ENCODE assay signal across 18 cellular contexts in genomic region chr12:43891856-43892574, GRCh38.
"Had no signal": no experiment of that assay in that cellular context is flagged by ENCODE, and none has a peak within 500 bp of the region (broad histone marks: within the 10 kb centered on the region; RNA-seq: fewer than 3 reads in every experiment).

No MANE protein-coding gene starts in this region.

- H3K4me3 ChIP-seq: ascending aorta, left ventricle myocardium inferior, neural progenitor cell, psoas muscle, thoracic aorta, upper lobe of right lung had no signal

- H3K4me2 ChIP-seq: neural progenitor cell had no signal

- H3K9ac ChIP-seq: neural progenitor cell had no signal

- DNase-seq: activated CD4-positive, alpha-beta T cell treated with anti-CD3 and anti-CD28 coated beads for 36 hours; activated CD4-positive, alpha-beta T cell treated with anti-CD3 and anti-CD28 coated beads, Interleukin-2, amount 50 U/mL, for 48 hours; activated gamma-delta T cell; effector CD4-positive, alpha-beta T cell; foreskin fibroblast; glutamatergic neuron; hypothalamus; kidney; left ventricle myocardium inferior; naive thymus-derived CD4-positive, alpha-beta T cell; psoas muscle; stimulated activated naive B cell treated with anti-CD40 and anti-IgM and Interleukin-4, amounts not matched to agents 10 μg/mL and 1 μg/mL and 100 μg/mL, for 72 hours; upper lobe of right lung had no signal

- H3K27me3 ChIP-seq: ascending aorta, neural progenitor cell, upper lobe of right lung had no signal

- H3K36me3 ChIP-seq: ascending aorta, left ventricle myocardium inferior, neural progenitor cell, thoracic aorta, upper lobe of right lung had no signal

- H2AFZ ChIP-seq: neural progenitor cell had no signal

- H3K9me3 ChIP-seq: ascending aorta, left ventricle myocardium inferior, psoas muscle, thoracic aorta, upper lobe of right lung had no signal

- H3K27ac ChIP-seq: ascending aorta, left ventricle myocardium inferior, neural progenitor cell, psoas muscle, thoracic aorta, upper lobe of right lung had no signal

- H3K4me1 ChIP-seq: ascending aorta, left ventricle myocardium inferior, neural progenitor cell, upper lobe of right lung had no signal

- ATAC-seq: activated CD4-positive, alpha-beta T cell treated with anti-CD3 and anti-CD28 coated beads for 36 hours; naive thymus-derived CD4-positive, alpha-beta T cell; psoas muscle; sciatic nerve; stimulated activated naive B cell treated with anti-CD40 and anti-IgM and Interleukin-4, amounts not matched to agents 10 μg/mL and 1 μg/mL and 100 μg/mL, for 72 hours; upper lobe of right lung; WTC11 had no signal
